ENCODE assay signal across 2 cellular contexts in the genomic region with DNA sequence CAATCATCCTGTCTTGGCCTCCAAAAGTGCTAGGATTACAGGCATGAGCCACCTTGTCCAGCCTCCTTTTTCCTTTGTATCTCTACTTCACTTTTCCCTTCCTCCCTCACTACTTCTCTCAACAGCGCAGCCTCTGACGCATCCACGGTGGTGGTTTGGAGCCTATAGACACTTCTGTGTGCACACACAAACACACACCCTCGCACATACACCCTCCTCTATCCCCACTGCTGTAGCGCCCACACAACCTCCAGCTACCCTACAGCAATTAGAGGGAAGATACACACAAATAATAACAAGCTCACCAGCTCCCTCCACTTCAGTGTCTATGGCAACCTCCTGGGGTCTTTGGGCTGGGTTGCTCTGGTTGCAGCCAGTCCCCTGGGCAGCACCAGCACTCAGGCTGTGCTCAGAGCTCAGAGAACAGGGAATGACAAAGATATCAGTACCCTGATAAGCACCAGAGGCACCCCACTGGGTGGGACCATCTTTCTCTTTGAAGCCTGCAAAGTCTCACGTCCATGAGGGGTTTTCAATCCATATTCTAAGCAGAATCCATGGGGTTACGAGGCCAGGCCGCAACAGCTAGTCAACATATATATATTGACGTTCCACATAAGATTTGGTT.
TF ChIP-seq lines count a peak whose summit lies in the region.

No MANE protein-coding gene starts in this region.

TF ChIP-seq in HEK293, 187 proteins besides CTCF, POLR2A, EP300 and RAD21:
- TF ChIP-seq ZIC2 (tag by site-specific recombination; IDR thresholded peaks at IDR 0.05) = 0 out of 2 replicates have a peak, but pooled peaks have one; percentile 22
- no peak for TF ChIP-seq ZNF843 (tag by site-specific recombination; IDR thresholded peaks at IDR 0.05)
- peak; percentile 76 for TF ChIP-seq ZFHX2 (tag by site-specific recombination; conservative IDR thresholded peaks at IDR 0.05)
- peak; percentile 78 for TF ChIP-seq EGR2 (tag by site-specific recombination; IDR thresholded peaks at IDR 0.05; ENCODE audit: low read depth)

TF ChIP-seq in H1, 55 proteins besides CTCF, POLR2A, EP300 and RAD21:
- TF ChIP-seq, protein P1, sequence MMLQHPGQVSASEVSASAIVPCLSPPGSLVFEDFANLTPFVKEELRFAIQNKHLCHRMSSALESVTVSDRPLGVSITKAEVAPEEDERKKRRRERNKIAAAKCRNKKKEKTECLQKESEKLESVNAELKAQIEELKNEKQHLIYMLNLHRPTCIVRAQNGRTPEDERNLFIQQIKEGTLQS (IDR thresholded peaks at IDR 0.05; ENCODE audit: insufficient read depth, low read depth, low read length) = no peak
- no peak for TF ChIP-seq SIX5 (IDR thresholded peaks at IDR 0.05; ENCODE audit: low read depth, low read length)
- TF ChIP-seq CHD1 (IDR thresholded peaks at IDR 0.05; ENCODE audit: low read depth, low read length) = no peak
- TF ChIP-seq RNF2 (IDR thresholded peaks at IDR 0.05; ENCODE audit: borderline replicate concordance, low read depth, low read length, missing control alignments, poor library complexity, severe bottlenecking) = no peak
- TF ChIP-seq, protein P2, sequence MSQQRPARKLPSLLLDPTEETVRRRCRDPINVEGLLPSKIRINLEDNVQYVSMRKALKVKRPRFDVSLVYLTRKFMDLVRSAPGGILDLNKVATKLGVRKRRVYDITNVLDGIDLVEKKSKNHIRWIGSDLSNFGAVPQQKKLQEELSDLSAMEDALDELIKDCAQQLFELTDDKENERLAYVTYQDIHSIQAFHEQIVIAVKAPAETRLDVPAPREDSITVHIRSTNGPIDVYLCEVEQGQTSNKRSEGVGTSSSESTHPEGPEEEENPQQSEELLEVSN (IDR thresholded peaks at IDR 0.05) = no peak
- TF ChIP-seq BACH1 (IDR thresholded peaks at IDR 0.05; ENCODE audit: low read length) = no peak
- no peak for TF ChIP-seq MAFK (IDR thresholded peaks at IDR 0.05; ENCODE audit: low read depth, low read length)
- no peak for TF ChIP-seq TAF1 (IDR thresholded peaks at IDR 0.05; ENCODE audit: low read depth, low read length)
- TF ChIP-seq CBX5 (IDR thresholded peaks at IDR 0.05; ENCODE audit: low read depth, low read length) = no peak
- no peak for TF ChIP-seq SP4 (IDR thresholded peaks at IDR 0.05; ENCODE audit: low read length)
- no peak for TF ChIP-seq RFX5 (IDR thresholded peaks at IDR 0.05; ENCODE audit: borderline replicate concordance, low read depth, low read length)
- TF ChIP-seq USF2 (IDR thresholded peaks at IDR 0.05; ENCODE audit: low read length) = no peak
- no peak for TF ChIP-seq CREB1 (IDR thresholded peaks at IDR 0.05)
